In the genomic region with DNA sequence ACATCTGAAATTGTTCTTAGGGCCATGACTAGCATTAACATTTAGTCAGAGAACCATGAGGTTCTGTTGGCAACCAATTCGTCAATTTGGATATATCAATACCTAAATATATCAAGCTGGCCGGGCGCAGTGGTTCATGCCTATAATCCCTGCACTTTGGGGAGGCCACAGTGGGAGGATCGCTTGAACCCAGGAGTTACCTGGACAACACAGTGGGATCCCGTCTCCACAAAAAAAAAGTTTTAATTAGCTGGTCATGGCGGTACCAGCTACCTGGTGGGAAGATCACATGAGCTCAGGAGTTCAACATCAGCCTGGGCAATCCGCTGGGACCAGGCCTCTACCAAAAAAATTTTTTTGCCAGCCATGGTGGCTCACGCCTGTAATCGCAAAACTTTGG, we compare ENCODE assay signal across 15 cellular contexts. TPM values are rescaled to one million over a fixed set of nuclear protein-coding genes. Genes with fewer than 3 reads are reported as not detected.
DNase-seq lines count a peak whose midpoint lies in the region.
"Had no signal": no experiment of that assay in that cellular context is flagged by ENCODE, and none has a peak within 500 bp of the region (broad histone marks: within the 10 kb centered on the region; RNA-seq: fewer than 3 reads in every experiment).

No MANE protein-coding gene starts in this region.

- H3K4me1 Mint-ChIP-seq in activated naive CD4-positive, alpha-beta T cell treated with anti-CD3 and anti-CD28 coated beads, Interleukin-2, amount 50 U/mL, for 24 hours = peaks cover 80% of the 10 kb centered on the region
- peaks cover 52% of the 10 kb centered on the region for H3K4me1 Mint-ChIP-seq in activated naive CD4-positive, alpha-beta T cell treated with anti-CD3 and anti-CD28 coated beads, Interleukin-2, amount 10 ng/mL, durations not matched to agents 7 days and 5 days
- H3K4me1 Mint-ChIP-seq in activated T-helper 1 cell treated with anti-CD3 and anti-CD28 coated beads, Interleukin-12 subunit alpha, Interleukin-12 subunit beta, Interleukin-2, Interleukin-4 antibody, amounts not matched to agents 30 ng/mL and 10 ng/mL and 1 ng/mL, durations not matched to agents 14 hours and 24 hours and 36 hours (ENCODE audit: low read depth) = peaks cover 49% of the 10 kb centered on the region

- H3K4me3 Mint-ChIP-seq in activated naive CD4-positive, alpha-beta T cell treated with anti-CD3 and anti-CD28 coated beads, Interleukin-2, amount 50 U/mL, for 24 hours = peak overlapping the region; percentile 61
- H3K4me3 Mint-ChIP-seq in activated naive CD4-positive, alpha-beta T cell treated with anti-CD3 and anti-CD28 coated beads, Interleukin-2, amount 10 ng/mL, durations not matched to agents 7 days and 5 days = no peak overlapping the region
- no peak overlapping the region for H3K4me3 Mint-ChIP-seq in activated T-helper 1 cell treated with anti-CD3 and anti-CD28 coated beads, Interleukin-12 subunit alpha, Interleukin-12 subunit beta, Interleukin-2, Interleukin-4 antibody, amounts not matched to agents 30 ng/mL and 10 ng/mL and 1 ng/mL, durations not matched to agents 14 hours and 24 hours and 36 hours

- no peak overlapping the region for H3K4me3 ChIP-seq in muscle layer of duodenum (ENCODE audit: low read depth in 1 of 2, low read length in 2 of 2)
- no peak overlapping the region for H3K4me3 ChIP-seq in subcutaneous abdominal adipose tissue (ENCODE audit: low read depth in 1 of 5, low read length in 5 of 5)
- H3K4me3 ChIP-seq: right lobe of liver, testis had no signal

- no peak for DNase-seq in activated naive CD4-positive, alpha-beta T cell treated with anti-CD3 and anti-CD28 coated beads, Interleukin-2, amount 10 ng/mL, durations not matched to agents 7 days and 5 days
- no peak for DNase-seq in activated T-helper 1 cell treated with anti-CD3 and anti-CD28 coated beads, Interleukin-12 subunit alpha, Interleukin-12 subunit beta, Interleukin-2, Interleukin-4 antibody, amounts not matched to agents 30 ng/mL and 10 ng/mL and 1 ng/mL, durations not matched to agents 14 hours and 24 hours and 36 hours (ENCODE audit: low spot score)
- DNase-seq in HCEC 1CT (no peak), SW480 (ENCODE audit: low spot score) (no peak), kidney tubule cell (ENCODE audit: low spot score) (no peak)
- DNase-seq: activated CD4-positive, alpha-beta T cell treated with anti-CD3 and anti-CD28 coated beads, Interleukin-2, amount 10 ng/mL, durations not matched to agents 24 days and 14 days; activated effector memory CD4-positive, alpha-beta T cell treated with anti-CD3 and anti-CD28 coated beads, Interleukin-2, amount 50 U/mL, for 16 hours; NCI-H1048; NCI-H345; right lobe of liver; T-helper 1 cell; testis had no signal

- H3K27me3 ChIP-seq in muscle layer of duodenum (ENCODE audit: low read depth, low read length) (no peaks in the 10 kb centered on the region), subcutaneous abdominal adipose tissue (ENCODE audit: control insufficient read depth in 5 of 5, insufficient read depth in 4 of 5, low read length in 5 of 5) (no peaks in the 10 kb centered on the region)
- H3K27me3 ChIP-seq: right lobe of liver, testis had no signal

- CTCF ChIA-PET in activated naive CD4-positive, alpha-beta T cell treated with anti-CD3 and anti-CD28 coated beads, Interleukin-2, amount 10 ng/mL, durations not matched to agents 7 days and 5 days (lab: Charles Lee) = interaction anchor here (0.7 to 1.9 kb wide), 7 partner anchors 11 to 269 kb away, joined by 3 to 14 read pairs (median 3); partner anchors contain the start of gene INPP5K

- H3K36me3 Mint-ChIP-seq in activated naive CD4-positive, alpha-beta T cell treated with anti-CD3 and anti-CD28 coated beads, Interleukin-2, amount 50 U/mL, for 24 hours = no peaks in the 10 kb centered on the region
- peaks cover 17% of the 10 kb centered on the region for H3K36me3 Mint-ChIP-seq in activated naive CD4-positive, alpha-beta T cell treated with anti-CD3 and anti-CD28 coated beads, Interleukin-2, amount 10 ng/mL, durations not matched to agents 7 days and 5 days
- peaks cover 10% of the 10 kb centered on the region for H3K36me3 Mint-ChIP-seq in activated T-helper 1 cell treated with anti-CD3 and anti-CD28 coated beads, Interleukin-12 subunit alpha, Interleukin-12 subunit beta, Interleukin-2, Interleukin-4 antibody, amounts not matched to agents 30 ng/mL and 10 ng/mL and 1 ng/mL, durations not matched to agents 14 hours and 24 hours and 36 hours (ENCODE audit: low read depth)

- H3K9ac ChIP-seq in subcutaneous abdominal adipose tissue (ENCODE audit: low read length in 5 of 5) = peak overlapping the region in 1 of 5 donors; percentile 38

- no peaks in the 10 kb centered on the region for H3K36me3 ChIP-seq in muscle layer of duodenum (ENCODE audit: control insufficient read depth in 1 of 2, insufficient read depth in 2 of 2, low read length in 2 of 2)
- peaks cover 0 to 9% (median 0%) of the 10 kb centered on the region in 5 donors for H3K36me3 ChIP-seq in subcutaneous abdominal adipose tissue (ENCODE audit: control insufficient read depth in 5 of 5, insufficient read depth in 5 of 5, low read length in 5 of 5)
- H3K36me3 ChIP-seq: right lobe of liver had no signal

- H3K4me1 ChIP-seq in muscle layer of duodenum (ENCODE audit: control insufficient read depth in 1 of 2, insufficient read depth in 2 of 2, low read length in 2 of 2) (peaks cover 17 to 78% of the 10 kb centered on the region in 2 donors), subcutaneous abdominal adipose tissue (ENCODE audit: control insufficient read depth in 5 of 5, insufficient read depth in 5 of 5, low read length in 5 of 5) (peaks cover 0 to 72% (median 60%) of the 10 kb centered on the region in 5 donors)

- H3K9me3 ChIP-seq in muscle layer of duodenum (ENCODE audit: control insufficient read depth in 1 of 2, low read length in 2 of 2) (no peaks in the 10 kb centered on the region), subcutaneous abdominal adipose tissue (ENCODE audit: control insufficient read depth in 5 of 5, low read length in 5 of 5) (no peaks in the 10 kb centered on the region)
- H3K9me3 ChIP-seq: right lobe of liver, testis had no signal

- H3K27ac Mint-ChIP-seq in activated naive CD4-positive, alpha-beta T cell treated with anti-CD3 and anti-CD28 coated beads, Interleukin-2, amount 50 U/mL, for 24 hours = no peak overlapping the region
- H3K27ac Mint-ChIP-seq in activated naive CD4-positive, alpha-beta T cell treated with anti-CD3 and anti-CD28 coated beads, Interleukin-2, amount 10 ng/mL, durations not matched to agents 7 days and 5 days = no peak overlapping the region
- peak overlapping the region; percentile 52 for H3K27ac Mint-ChIP-seq in activated T-helper 1 cell treated with anti-CD3 and anti-CD28 coated beads, Interleukin-12 subunit alpha, Interleukin-12 subunit beta, Interleukin-2, Interleukin-4 antibody, amounts not matched to agents 30 ng/mL and 10 ng/mL and 1 ng/mL, durations not matched to agents 14 hours and 24 hours and 36 hours
- H3K27ac Mint-ChIP-seq: activated CD4-positive, alpha-beta T cell treated with anti-CD3 and anti-CD28 coated beads, Interleukin-2, amount 10 ng/mL, durations not matched to agents 24 days and 14 days had no signal

- H3K27me3 Mint-ChIP-seq in activated naive CD4-positive, alpha-beta T cell treated with anti-CD3 and anti-CD28 coated beads, Interleukin-2, amount 50 U/mL, for 24 hours = no peaks in the 10 kb centered on the region
- H3K27me3 Mint-ChIP-seq in activated naive CD4-positive, alpha-beta T cell treated with anti-CD3 and anti-CD28 coated beads, Interleukin-2, amount 10 ng/mL, durations not matched to agents 7 days and 5 days = no peaks in the 10 kb centered on the region
- H3K27me3 Mint-ChIP-seq in activated T-helper 1 cell treated with anti-CD3 and anti-CD28 coated beads, Interleukin-12 subunit alpha, Interleukin-12 subunit beta, Interleukin-2, Interleukin-4 antibody, amounts not matched to agents 30 ng/mL and 10 ng/mL and 1 ng/mL, durations not matched to agents 14 hours and 24 hours and 36 hours (ENCODE audit: insufficient read depth) = no peaks in the 10 kb centered on the region
- H3K27me3 Mint-ChIP-seq: activated CD4-positive, alpha-beta T cell treated with anti-CD3 and anti-CD28 coated beads, Interleukin-2, amount 10 ng/mL, durations not matched to agents 24 days and 14 days had no signal

- H3K9me3 Mint-ChIP-seq in activated naive CD4-positive, alpha-beta T cell treated with anti-CD3 and anti-CD28 coated beads, Interleukin-2, amount 50 U/mL, for 24 hours = no peaks in the 10 kb centered on the region
- no peaks in the 10 kb centered on the region for H3K9me3 Mint-ChIP-seq in activated naive CD4-positive, alpha-beta T cell treated with anti-CD3 and anti-CD28 coated beads, Interleukin-2, amount 10 ng/mL, durations not matched to agents 7 days and 5 days
- H3K9me3 Mint-ChIP-seq in activated T-helper 1 cell treated with anti-CD3 and anti-CD28 coated beads, Interleukin-12 subunit alpha, Interleukin-12 subunit beta, Interleukin-2, Interleukin-4 antibody, amounts not matched to agents 30 ng/mL and 10 ng/mL and 1 ng/mL, durations not matched to agents 14 hours and 24 hours and 36 hours = no peaks in the 10 kb centered on the region
- H3K9me3 Mint-ChIP-seq: activated CD4-positive, alpha-beta T cell treated with anti-CD3 and anti-CD28 coated beads, Interleukin-2, amount 10 ng/mL, durations not matched to agents 24 days and 14 days had no signal

- H3K27ac ChIP-seq in muscle layer of duodenum (ENCODE audit: low read length) (peak overlapping the region; percentile 37), subcutaneous abdominal adipose tissue (ENCODE audit: low read depth, low read length) (peak overlapping the region; percentile 78)
- H3K27ac ChIP-seq: right lobe of liver, testis had no signal

- intact Hi-C loops in activated T-helper 1 cell treated with anti-CD3 and anti-CD28 coated beads, Interleukin-12 subunit alpha, Interleukin-12 subunit beta, Interleukin-2, Interleukin-4 antibody, amounts not matched to agents 30 ng/mL and 10 ng/mL and 1 ng/mL, durations not matched to agents 14 hours and 24 hours and 36 hours (cut with micrococcal nuclease) = loop anchor here (2.0 kb wide), 1 partner anchor 17 kb away; no protein-coding TSS in a partner anchor

RNA-seq across cellular contexts. Expression of gene YWHAE, which starts 8.4 kb away (rescaled TPM):
- 439 and 444 TPM in 2 replicates for total RNA-seq in activated T-helper 1 cell treated with anti-CD3 and anti-CD28 coated beads, Interleukin-12 subunit alpha, Interleukin-12 subunit beta, Interleukin-2, Interleukin-4 antibody, amounts not matched to agents 30 ng/mL and 10 ng/mL and 1 ng/mL, durations not matched to agents 14 hours and 24 hours and 36 hours
